8 cellular contexts compared by ENCODE assay signal in the genomic region with DNA sequence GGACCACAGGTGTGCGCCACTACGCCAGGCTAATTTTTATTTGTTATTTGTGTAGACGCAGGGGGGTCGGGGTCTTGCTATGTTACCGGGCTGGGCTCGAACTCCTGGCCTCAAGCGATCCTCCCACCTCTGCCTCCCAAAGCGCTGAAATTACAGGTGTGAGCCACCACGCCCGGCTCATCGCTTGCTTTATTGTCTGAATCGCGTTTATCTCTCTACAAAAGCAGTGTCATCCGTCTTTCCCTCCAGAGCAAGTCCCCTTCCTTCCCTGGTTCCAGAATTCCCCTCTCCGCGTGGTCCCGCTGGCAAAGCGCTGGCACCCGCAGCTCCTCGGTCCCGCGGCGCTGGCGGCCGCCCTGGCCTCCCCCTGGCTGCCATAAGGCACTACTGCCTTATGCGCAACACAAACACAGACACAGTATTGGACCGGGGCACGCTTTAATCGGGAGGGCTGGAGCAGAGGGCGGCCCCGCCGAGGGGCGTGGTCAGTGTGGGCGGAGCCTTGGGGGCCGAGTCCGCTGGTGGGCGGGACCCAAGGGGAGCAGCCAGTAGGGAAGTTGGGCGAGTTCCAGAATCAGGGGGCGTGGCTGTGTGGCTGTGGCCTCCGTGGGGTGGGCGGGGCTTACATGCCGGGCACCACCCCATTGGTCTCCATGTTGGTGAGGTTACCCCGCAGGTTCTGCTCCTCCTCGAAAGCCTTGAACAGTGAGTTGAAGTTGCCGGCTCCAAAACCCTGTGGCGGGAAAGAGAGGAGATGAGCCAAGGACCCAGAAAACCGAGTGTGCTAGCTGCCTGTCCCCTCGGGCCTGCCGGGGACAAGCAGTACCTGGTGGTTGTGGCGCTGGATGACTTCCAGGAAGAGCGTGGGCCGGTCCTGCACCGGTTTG. TPM values are rescaled to one million over a fixed set of nuclear protein-coding genes. Genes with fewer than 3 reads are reported as not detected.
DNase-seq lines count a peak whose midpoint lies in the region; ATAC-seq and TF ChIP-seq lines count a peak whose summit lies in the region.

No MANE protein-coding gene starts in this region.

- no peaks in the 10 kb centered on the region for H3K4me1 ChIP-seq in colonic mucosa

- ATAC-seq in GM19035 (IDR thresholded peaks at IDR 0.05; ENCODE audit: unreplicated experiment), result peak; percentile 88
- peak; percentile 95 for ATAC-seq in HG03354 (IDR thresholded peaks at IDR 0.05; ENCODE audit: poor library complexity, severe bottlenecking, unreplicated experiment)

- no peaks in the 10 kb centered on the region for H3K27me3 ChIP-seq in colonic mucosa

- H3K36me3 ChIP-seq in colonic mucosa, result no peaks in the 10 kb centered on the region

- DNase-seq in AML-193 (lab: John Stamatoyannopoulos, UW) (peak; percentile 93), NCI-H510A (lab: John Stamatoyannopoulos, UW) (peak; percentile 99), colonic mucosa (peak; percentile 100), left kidney (ENCODE audit: low read depth, low spot score) (peak; percentile 99)
- DNase-seq in activated CD4-positive, alpha-beta T cell treated with anti-CD3 and anti-CD28 coated beads for 4 hours, result peak; percentile 100
- DNase-seq in stimulated activated CD4-positive, alpha-beta T cell treated with anti-CD3 and anti-CD28 coated beads, Interleukin-1b, Interleukin-23, amount 100 ng/mL, for 48 hours, result peak; percentile 100

- peak overlapping the region; percentile 65 for H3K27ac ChIP-seq in colonic mucosa

- peak overlapping the region; percentile 73 to 84 for H3K9ac ChIP-seq in colonic mucosa (ENCODE audit: low read depth in 2 of 2, low read length in 2 of 2)

- intact Hi-C loops in colonic mucosa (cut with DNase I), result no loop called here

- peak; percentile 44 for TF ChIP-seq CTCF in colonic mucosa (IDR thresholded peaks at IDR 0.05)

- H3K4me3 ChIP-seq in colonic mucosa, result peak overlapping the region; percentile 61

- H3K9me3 ChIP-seq in colonic mucosa, result no peaks in the 10 kb centered on the region

RNA-seq across cellular contexts. Expression of a gene that starts 19.3 kb away (rescaled TPM):
- total RNA-seq in colonic mucosa, result under 1 TPM; 0.27 to 0.91 TPM

RNA-seq across cellular contexts. Expression of a gene that starts 35.5 kb away (rescaled TPM):
- total RNA-seq in colonic mucosa, result 10 to 100 TPM; 20.4 to 25.4 TPM

RNA-seq across cellular contexts. Expression of a gene that starts 45.9 kb away (rescaled TPM):
- 10 to 100 TPM; 58.0 to 74.5 TPM for total RNA-seq in colonic mucosa

RNA-seq across cellular contexts. Expression of a gene that starts 49.2 kb away (rescaled TPM):
- 10 to 100 TPM; 46.1 to 68.3 TPM for total RNA-seq in colonic mucosa

Comparison
In these comparisons a context has a peak if more than half of its experiments do, and no peak if none do; other contexts are left out.
1. Peak in every context shown above with its lines: DNase-seq, ATAC-seq, H3K4me3 ChIP-seq and H3K27ac ChIP-seq.